ENCODE assay signal across 8 cellular contexts in the genomic region with DNA sequence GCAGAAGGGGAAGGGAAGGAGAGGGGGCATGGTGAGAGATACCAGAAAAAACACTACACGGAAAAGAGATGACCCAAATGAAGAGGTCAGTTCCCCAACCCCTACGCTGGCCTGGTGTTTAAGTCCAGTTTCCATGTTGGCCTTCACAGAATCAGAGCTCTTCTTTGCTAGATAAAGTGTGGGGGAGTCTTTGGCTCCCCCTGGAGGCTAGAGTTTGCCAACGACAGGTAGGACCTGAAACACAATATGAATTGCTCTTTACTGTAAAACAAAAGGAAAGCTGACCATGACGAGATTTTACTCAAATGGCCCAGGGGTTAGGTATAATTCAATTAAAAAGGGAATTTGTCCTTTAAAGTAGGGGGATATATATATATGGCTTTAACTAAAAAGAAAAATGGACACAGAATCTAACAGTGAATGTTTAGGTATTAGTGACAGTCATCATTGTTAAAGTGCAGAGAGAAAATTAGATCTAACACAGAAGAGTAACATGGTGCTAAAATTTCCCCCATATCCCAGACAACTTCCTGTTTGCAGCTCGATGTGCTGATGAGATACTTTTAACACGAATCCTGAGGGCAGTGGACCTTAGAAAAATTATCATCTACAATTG.
DNase-seq lines count a peak whose midpoint lies in the region; ATAC-seq and TF ChIP-seq lines count a peak whose summit lies in the region.

No MANE protein-coding gene starts in this region.

- no peaks in the 10 kb centered on the region for H3K4me1 ChIP-seq in fibroblast of lung (ENCODE audit: control insufficient read depth, extremely low read depth, insufficient read depth, low read length)
- H3K4me1 ChIP-seq in trophoblast cell (ENCODE audit: control insufficient read depth in 1 of 2, insufficient read depth in 2 of 2, low read length in 2 of 2): no peaks in the 10 kb centered on the region

- H3K23ac ChIP-seq in trophoblast cell (ENCODE audit: low read length): no peak overlapping the region

- peak; percentile 73 for DNase-seq in 8988T
- peak; percentile 17 for DNase-seq in GM04504 (ENCODE audit: low read depth)
- DNase-seq in NOMO-1 treated with dmso at 0.1 percent for 144 hours (lab: John Stamatoyannopoulos, UW; ENCODE audit: unreplicated experiment): peak; percentile 44
- DNase-seq in activated T-cell treated with anti-CD3 and anti-CD28 coated beads for 1 hour (ENCODE audit: low read depth): peak; percentile 35
- peak; percentile 10 to 45 for DNase-seq in fibroblast of lung (ENCODE audit: low read depth in 2 of 2)
- peak; percentile 44 to 76 for DNase-seq in trophoblast cell
- no peak for DNase-seq in omental fat pad (ENCODE audit: low spot score)

- no peak overlapping the region for H4K8ac ChIP-seq in trophoblast cell (ENCODE audit: low read depth, low read length)

- H3K9ac ChIP-seq in fibroblast of lung (ENCODE audit: insufficient read depth, low read length) (no peak overlapping the region), trophoblast cell (ENCODE audit: low read length) (no peak overlapping the region)

- H2BK5ac ChIP-seq in trophoblast cell (ENCODE audit: low read depth, low read length, poor library complexity): no peak overlapping the region

- no peak overlapping the region for H3K18ac ChIP-seq in trophoblast cell (ENCODE audit: low read length)

- no peak overlapping the region for H4K12ac ChIP-seq in trophoblast cell (ENCODE audit: low read depth, low read length)

- no peaks in the 10 kb centered on the region for H4K20me1 ChIP-seq in fibroblast of lung (ENCODE audit: control insufficient read depth, extremely low read depth, insufficient read depth, low read length)

- H3K14ac ChIP-seq in trophoblast cell (ENCODE audit: low read length): no peak overlapping the region

- WGBS in trophoblast cell (ENCODE audit: extremely low coverage, insufficient coverage, insufficient read length): no CpG with 5 or more reads among the region's 6 CpGs

- no peaks in the 10 kb centered on the region for H3K27me3 ChIP-seq in fibroblast of lung (ENCODE audit: control insufficient read depth, insufficient read depth, low read length)
- H3K27me3 ChIP-seq in trophoblast cell (ENCODE audit: insufficient read depth, low read length): no peaks in the 10 kb centered on the region

- no peak overlapping the region for H2BK120ac ChIP-seq in trophoblast cell (ENCODE audit: insufficient read depth, low read length, poor library complexity)

- H2AK5ac ChIP-seq in trophoblast cell (ENCODE audit: low read length): no peak overlapping the region

- TF ChIP-seq CTCF in fibroblast of lung (conservative IDR thresholded peaks at IDR 0.05 in 1 of 2, IDR thresholded peaks at IDR 0.05 in 1 of 2; ENCODE audit: low read depth in 1 of 2, low read length in 2 of 2) (peak; percentile 57 to 83), omental fat pad (IDR thresholded peaks at IDR 0.05) (no peak)

- no peak overlapping the region for H4K91ac ChIP-seq in trophoblast cell (ENCODE audit: low read depth, low read length)

- H3K79me1 ChIP-seq in trophoblast cell (ENCODE audit: low read length): no peaks in the 10 kb centered on the region

- H3K27ac ChIP-seq in fibroblast of lung (ENCODE audit: insufficient read depth, low read length) (no peak overlapping the region), trophoblast cell (ENCODE audit: low read depth, low read length) (no peak overlapping the region)

- H3K79me2 ChIP-seq in fibroblast of lung (ENCODE audit: control insufficient read depth, insufficient read depth, low read length) (no peaks in the 10 kb centered on the region), trophoblast cell (ENCODE audit: control insufficient read depth, insufficient read depth, low read length, poor library complexity) (no peaks in the 10 kb centered on the region)

- no peak overlapping the region for H2BK12ac ChIP-seq in trophoblast cell (ENCODE audit: low read length)

- ATAC-seq in HG03064 (IDR thresholded peaks at IDR 0.05; ENCODE audit: low read depth, unreplicated experiment): peak; percentile 57
- ATAC-seq in omental fat pad (ENCODE audit: low FRiP score): no peak

- no peak overlapping the region for H3K4me2 ChIP-seq in fibroblast of lung (ENCODE audit: extremely low read depth, insufficient read depth, low read length)
- H3K4me2 ChIP-seq in trophoblast cell (ENCODE audit: low read length): no peak overlapping the region

- H3K36me3 ChIP-seq in fibroblast of lung (ENCODE audit: control insufficient read depth, insufficient read depth, low read length) (no peaks in the 10 kb centered on the region), trophoblast cell (ENCODE audit: control insufficient read depth in 1 of 2, insufficient read depth in 2 of 2, low read length in 2 of 2) (no peaks in the 10 kb centered on the region)

- no peak overlapping the region for H3K4ac ChIP-seq in trophoblast cell (ENCODE audit: low read depth, low read length)

- H3K4me3 ChIP-seq in fibroblast of lung (replicated peaks in 1 of 4; ENCODE audit: control extremely low read depth in 1 of 4, insufficient read depth in 1 of 4, low read depth in 3 of 4, low read length in 4 of 4) (no peak overlapping the region), trophoblast cell (ENCODE audit: low read depth, low read length) (no peak overlapping the region)

- H2AFZ ChIP-seq in fibroblast of lung (ENCODE audit: low read length): no peak overlapping the region
- H2AFZ ChIP-seq in trophoblast cell (ENCODE audit: insufficient read depth, low read length, poor library complexity): no peak overlapping the region

- H3K9me3 ChIP-seq in fibroblast of lung (ENCODE audit: control insufficient read depth, insufficient read depth, low read depth, low read length) (no peaks in the 10 kb centered on the region), trophoblast cell (ENCODE audit: insufficient read depth, low read depth, low read length) (no peaks in the 10 kb centered on the region)

Comparison
In these comparisons a context has a peak if more than half of its experiments do, and no peak if none do; other contexts are left out.
1. CTCF ChIP-seq: peak in fibroblast of lung (2 of 2); none in omental fat pad (0 of 3).